15 cellular contexts compared by ENCODE assay signal in genomic region chr2:207765541-207765940, GRCh38. TPM values are rescaled to one million over a fixed set of nuclear protein-coding genes. Genes with fewer than 3 reads are reported as not detected.
DNase-seq lines count a peak whose midpoint lies in the region; ATAC-seq and TF ChIP-seq lines count a peak whose summit lies in the region.
"Had no signal": no experiment of that assay in that cellular context is flagged by ENCODE, and none has a peak within 500 bp of the region (broad histone marks: within the 10 kb centered on the region; RNA-seq: fewer than 3 reads in every experiment).

No MANE protein-coding gene starts in this region.

- no peak for TF ChIP-seq CTCF in upper lobe of right lung (IDR thresholded peaks at IDR 0.05)

- no peak overlapping the region for H3K9ac ChIP-seq in NT2/D1 (ENCODE audit: insufficient read length, low read depth)

- H3K36me3 ChIP-seq in NT2/D1 (ENCODE audit: insufficient read depth, insufficient read length, low read length): peaks cover 25% of the 10 kb centered on the region
- H3K36me3 ChIP-seq in upper lobe of right lung: peaks cover 33% of the 10 kb centered on the region

- H3K4me1 ChIP-seq in NT2/D1 (ENCODE audit: insufficient read depth, insufficient read length) (peaks cover 17% of the 10 kb centered on the region), upper lobe of right lung (peaks cover 16% of the 10 kb centered on the region)

- DNase-seq in NCI-H345 (lab: John Stamatoyannopoulos, UW) (peak; percentile 11), NCI-H345 treated with DMSO at 0.1 percent for 48 hours (lab: John Stamatoyannopoulos, UW; ENCODE audit: unreplicated experiment) (no peak), NT2/D1 (ENCODE audit: low read depth, low spot score) (peak; percentile 87), left colon (peak; percentile 45 to 79), upper lobe of right lung (no peak), GF-D8 (lab: John Stamatoyannopoulos, UW) (no peak)
- DNase-seq in activated CD4-positive, alpha-beta T cell treated with anti-CD3 and anti-CD28 coated beads, Interleukin-2, amount 50 U/mL, for 48 hours: no peak
- DNase-seq: ACHN; NCI-H2171; nephron progenitor cell; SIG-M5; stimulated activated naive CD4-positive, alpha-beta T cell treated with Interleukin-2 at 50 U/mL for 16 hours had no signal

- intact Hi-C loops in left colon (cut with DNase I, micrococcal nuclease): loop anchor here (5.0 to 10.0 kb wide), 2 partner anchors 207 to 209 kb away; no protein-coding TSS in a partner anchor
- intact Hi-C loops in upper lobe of right lung (cut with DNase I): no loop called here

- H3K4me3 ChIP-seq in NT2/D1 (ENCODE audit: insufficient read length, low read depth): no peak overlapping the region
- peak overlapping the region; percentile 3 for H3K4me3 ChIP-seq in upper lobe of right lung

- H3K9me3 ChIP-seq in NT2/D1 (ENCODE audit: insufficient read depth, low read length) (no peaks in the 10 kb centered on the region), upper lobe of right lung (no peaks in the 10 kb centered on the region)
- H3K9me3 ChIP-seq: esophagus muscularis mucosa had no signal

- H3K27me3 ChIP-seq in NT2/D1 (ENCODE audit: insufficient read depth, insufficient read length) (peaks cover 5% of the 10 kb centered on the region), upper lobe of right lung (no peaks in the 10 kb centered on the region)
- H3K27me3 ChIP-seq: esophagus muscularis mucosa had no signal

- peak; percentile 37 for ATAC-seq in left colon
- no peak for ATAC-seq in upper lobe of right lung
- ATAC-seq in GM21529 (IDR thresholded peaks at IDR 0.05; ENCODE audit: unreplicated experiment): no peak
- ATAC-seq: activated CD4-positive, CD25-positive, alpha-beta regulatory T cell treated with anti-CD3 and anti-CD28 coated beads, Interleukin-2, amount 50 U/mL, for 24 hours had no signal

- H3K27ac ChIP-seq in upper lobe of right lung: no peak overlapping the region
- H3K27ac ChIP-seq: esophagus muscularis mucosa had no signal

RNA-seq across cellular contexts. Expression of gene FZD5, which starts 4.2 kb away (rescaled TPM):
- total RNA-seq in left colon (100 to 1,000 TPM; 109 to 147 TPM), upper lobe of right lung (42.5 TPM)

RNA-seq across cellular contexts. Expression of gene CCNYL1, which starts 54.1 kb away (rescaled TPM):
- total RNA-seq in left colon (10 to 100 TPM; 38.6 to 51.4 TPM), upper lobe of right lung (25.7 TPM)

Comparison
In these comparisons a context has a peak if more than half of its experiments do, and no peak if none do; other contexts are left out.
1. DNase-seq: peak in NCI-H345 (single experiment), NT2/D1 (single experiment) and left colon (2 of 2); none in NCI-H345 treated with DMSO at 0.1 percent for 48 hours (single experiment), upper lobe of right lung (single experiment), activated CD4-positive, alpha-beta T cell treated with anti-CD3 and anti-CD28 coated beads, Interleukin-2, amount 50 U/mL, for 48 hours (0 of 2) and GF-D8 (single experiment).